Comparison of ENCODE assay signal across 1 cellular context in the genomic region with DNA sequence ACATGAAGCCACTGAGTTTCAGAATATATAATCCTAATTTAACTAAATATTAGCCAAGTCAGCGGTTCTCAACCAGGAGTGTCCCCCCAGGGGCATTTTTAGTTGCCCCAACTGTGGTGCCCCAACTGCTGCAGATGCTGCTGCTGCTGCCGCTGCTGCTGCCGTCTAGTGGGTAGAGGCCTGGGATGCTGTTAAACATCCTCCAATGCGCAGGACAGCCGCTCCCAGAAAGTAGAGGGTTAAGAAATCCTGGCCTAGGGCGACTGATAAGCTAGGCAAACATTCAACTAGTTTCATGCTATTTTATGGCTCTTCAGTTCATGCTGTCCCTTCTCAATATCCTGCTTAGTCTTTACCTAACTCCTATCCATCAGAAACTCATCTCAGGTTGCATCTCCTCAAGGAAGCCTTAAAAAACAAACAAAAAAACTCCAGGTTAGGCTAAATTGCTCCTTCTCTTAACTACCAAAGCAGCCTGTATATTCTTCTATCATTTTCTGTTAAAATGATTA.
TF ChIP-seq lines count a peak whose summit lies in the region.

No MANE protein-coding gene starts in this region.

TF ChIP-seq in GM23338, 12 proteins besides CTCF, POLR2A, EP300 and RAD21:
- TF ChIP-seq EZH2 (IDR thresholded peaks at IDR 0.05; ENCODE audit: low read depth, unreplicated experiment) (no peak), ZNF114 (CRISPR knock-in tag; IDR thresholded peaks at IDR 0.05) (no peak), ZNF331 (CRISPR knock-in tag; IDR thresholded peaks at IDR 0.05; ENCODE audit: low read depth) (no peak), JUNB (IDR thresholded peaks at IDR 0.05; ENCODE audit: unreplicated experiment) (no peak), EZH2phosphoT487 (IDR thresholded peaks at IDR 0.05; ENCODE audit: unreplicated experiment) (no peak), STAT1 (IDR thresholded peaks at IDR 0.05; ENCODE audit: unreplicated experiment) (no peak), CREB1 (CRISPR knock-in tag; IDR thresholded peaks at IDR 0.05; ENCODE audit: low read depth) (no peak)
- TF ChIP-seq, protein P1, sequence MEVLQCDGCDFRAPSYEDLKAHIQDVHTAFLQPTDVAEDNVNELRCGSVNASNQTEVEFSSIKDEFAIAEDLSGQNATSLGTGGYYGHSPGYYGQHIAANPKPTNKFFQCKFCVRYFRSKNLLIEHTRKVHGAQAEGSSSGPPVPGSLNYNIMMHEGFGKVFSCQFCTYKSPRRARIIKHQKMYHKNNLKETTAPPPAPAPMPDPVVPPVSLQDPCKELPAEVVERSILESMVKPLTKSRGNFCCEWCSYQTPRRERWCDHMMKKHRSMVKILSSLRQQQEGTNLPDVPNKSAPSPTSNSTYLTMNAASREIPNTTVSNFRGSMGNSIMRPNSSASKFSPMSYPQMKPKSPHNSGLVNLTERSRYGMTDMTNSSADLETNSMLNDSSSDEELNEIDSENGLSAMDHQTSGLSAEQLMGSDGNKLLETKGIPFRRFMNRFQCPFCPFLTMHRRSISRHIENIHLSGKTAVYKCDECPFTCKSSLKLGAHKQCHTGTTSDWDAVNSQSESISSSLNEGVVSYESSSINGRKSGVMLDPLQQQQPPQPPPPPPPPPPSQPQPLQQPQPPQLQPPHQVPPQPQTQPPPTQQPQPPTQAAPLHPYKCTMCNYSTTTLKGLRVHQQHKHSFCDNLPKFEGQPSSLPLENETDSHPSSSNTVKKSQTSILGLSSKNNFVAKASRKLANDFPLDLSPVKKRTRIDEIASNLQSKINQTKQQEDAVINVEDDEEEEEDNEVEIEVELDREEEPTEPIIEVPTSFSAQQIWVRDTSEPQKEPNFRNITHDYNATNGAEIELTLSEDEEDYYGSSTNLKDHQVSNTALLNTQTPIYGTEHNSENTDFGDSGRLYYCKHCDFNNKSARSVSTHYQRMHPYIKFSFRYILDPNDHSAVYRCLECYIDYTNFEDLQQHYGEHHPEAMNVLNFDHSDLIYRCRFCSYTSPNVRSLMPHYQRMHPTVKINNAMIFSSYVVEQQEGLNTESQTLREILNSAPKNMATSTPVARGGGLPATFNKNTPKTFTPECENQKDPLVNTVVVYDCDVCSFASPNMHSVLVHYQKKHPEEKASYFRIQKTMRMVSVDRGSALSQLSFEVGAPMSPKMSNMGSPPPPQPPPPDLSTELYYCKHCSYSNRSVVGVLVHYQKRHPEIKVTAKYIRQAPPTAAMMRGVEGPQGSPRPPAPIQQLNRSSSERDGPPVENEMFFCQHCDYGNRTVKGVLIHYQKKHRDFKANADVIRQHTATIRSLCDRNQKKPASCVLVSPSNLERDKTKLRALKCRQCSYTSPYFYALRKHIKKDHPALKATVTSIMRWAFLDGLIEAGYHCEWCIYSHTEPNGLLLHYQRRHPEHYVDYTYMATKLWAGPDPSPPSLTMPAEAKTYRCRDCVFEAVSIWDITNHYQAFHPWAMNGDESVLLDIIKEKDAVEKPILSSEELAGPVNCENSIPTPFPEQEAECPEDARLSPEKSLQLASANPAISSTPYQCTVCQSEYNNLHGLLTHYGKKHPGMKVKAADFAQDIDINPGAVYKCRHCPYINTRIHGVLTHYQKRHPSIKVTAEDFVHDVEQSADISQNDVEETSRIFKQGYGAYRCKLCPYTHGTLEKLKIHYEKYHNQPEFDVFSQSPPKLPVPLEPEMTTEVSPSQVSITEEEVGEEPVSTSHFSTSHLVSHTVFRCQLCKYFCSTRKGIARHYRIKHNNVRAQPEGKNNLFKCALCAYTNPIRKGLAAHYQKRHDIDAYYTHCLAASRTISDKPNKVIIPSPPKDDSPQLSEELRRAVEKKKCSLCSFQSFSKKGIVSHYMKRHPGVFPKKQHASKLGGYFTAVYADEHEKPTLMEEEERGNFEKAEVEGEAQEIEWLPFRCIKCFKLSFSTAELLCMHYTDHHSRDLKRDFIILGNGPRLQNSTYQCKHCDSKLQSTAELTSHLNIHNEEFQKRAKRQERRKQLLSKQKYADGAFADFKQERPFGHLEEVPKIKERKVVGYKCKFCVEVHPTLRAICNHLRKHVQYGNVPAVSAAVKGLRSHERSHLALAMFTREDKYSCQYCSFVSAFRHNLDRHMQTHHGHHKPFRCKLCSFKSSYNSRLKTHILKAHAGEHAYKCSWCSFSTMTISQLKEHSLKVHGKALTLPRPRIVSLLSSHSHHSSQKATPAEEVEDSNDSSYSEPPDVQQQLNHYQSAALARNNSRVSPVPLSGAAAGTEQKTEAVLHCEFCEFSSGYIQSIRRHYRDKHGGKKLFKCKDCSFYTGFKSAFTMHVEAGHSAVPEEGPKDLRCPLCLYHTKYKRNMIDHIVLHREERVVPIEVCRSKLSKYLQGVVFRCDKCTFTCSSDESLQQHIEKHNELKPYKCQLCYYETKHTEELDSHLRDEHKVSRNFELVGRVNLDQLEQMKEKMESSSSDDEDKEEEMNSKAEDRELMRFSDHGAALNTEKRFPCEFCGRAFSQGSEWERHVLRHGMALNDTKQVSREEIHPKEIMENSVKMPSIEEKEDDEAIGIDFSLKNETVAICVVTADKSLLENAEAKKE (CRISPR knock-in tag; IDR thresholded peaks at IDR 0.05): no peak
- TF ChIP-seq, protein P2, sequence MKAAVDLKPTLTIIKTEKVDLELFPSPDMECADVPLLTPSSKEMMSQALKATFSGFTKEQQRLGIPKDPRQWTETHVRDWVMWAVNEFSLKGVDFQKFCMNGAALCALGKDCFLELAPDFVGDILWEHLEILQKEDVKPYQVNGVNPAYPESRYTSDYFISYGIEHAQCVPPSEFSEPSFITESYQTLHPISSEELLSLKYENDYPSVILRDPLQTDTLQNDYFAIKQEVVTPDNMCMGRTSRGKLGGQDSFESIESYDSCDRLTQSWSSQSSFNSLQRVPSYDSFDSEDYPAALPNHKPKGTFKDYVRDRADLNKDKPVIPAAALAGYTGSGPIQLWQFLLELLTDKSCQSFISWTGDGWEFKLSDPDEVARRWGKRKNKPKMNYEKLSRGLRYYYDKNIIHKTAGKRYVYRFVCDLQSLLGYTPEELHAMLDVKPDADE (IDR thresholded peaks at IDR 0.05): no peak
- TF ChIP-seq, protein P3, sequence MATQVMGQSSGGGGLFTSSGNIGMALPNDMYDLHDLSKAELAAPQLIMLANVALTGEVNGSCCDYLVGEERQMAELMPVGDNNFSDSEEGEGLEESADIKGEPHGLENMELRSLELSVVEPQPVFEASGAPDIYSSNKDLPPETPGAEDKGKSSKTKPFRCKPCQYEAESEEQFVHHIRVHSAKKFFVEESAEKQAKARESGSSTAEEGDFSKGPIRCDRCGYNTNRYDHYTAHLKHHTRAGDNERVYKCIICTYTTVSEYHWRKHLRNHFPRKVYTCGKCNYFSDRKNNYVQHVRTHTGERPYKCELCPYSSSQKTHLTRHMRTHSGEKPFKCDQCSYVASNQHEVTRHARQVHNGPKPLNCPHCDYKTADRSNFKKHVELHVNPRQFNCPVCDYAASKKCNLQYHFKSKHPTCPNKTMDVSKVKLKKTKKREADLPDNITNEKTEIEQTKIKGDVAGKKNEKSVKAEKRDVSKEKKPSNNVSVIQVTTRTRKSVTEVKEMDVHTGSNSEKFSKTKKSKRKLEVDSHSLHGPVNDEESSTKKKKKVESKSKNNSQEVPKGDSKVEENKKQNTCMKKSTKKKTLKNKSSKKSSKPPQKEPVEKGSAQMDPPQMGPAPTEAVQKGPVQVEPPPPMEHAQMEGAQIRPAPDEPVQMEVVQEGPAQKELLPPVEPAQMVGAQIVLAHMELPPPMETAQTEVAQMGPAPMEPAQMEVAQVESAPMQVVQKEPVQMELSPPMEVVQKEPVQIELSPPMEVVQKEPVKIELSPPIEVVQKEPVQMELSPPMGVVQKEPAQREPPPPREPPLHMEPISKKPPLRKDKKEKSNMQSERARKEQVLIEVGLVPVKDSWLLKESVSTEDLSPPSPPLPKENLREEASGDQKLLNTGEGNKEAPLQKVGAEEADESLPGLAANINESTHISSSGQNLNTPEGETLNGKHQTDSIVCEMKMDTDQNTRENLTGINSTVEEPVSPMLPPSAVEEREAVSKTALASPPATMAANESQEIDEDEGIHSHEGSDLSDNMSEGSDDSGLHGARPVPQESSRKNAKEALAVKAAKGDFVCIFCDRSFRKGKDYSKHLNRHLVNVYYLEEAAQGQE (IDR thresholded peaks at IDR 0.05; ENCODE audit: unreplicated experiment): no peak
